Comparison of ENCODE assay signal across 7 cellular contexts in the genomic region with DNA sequence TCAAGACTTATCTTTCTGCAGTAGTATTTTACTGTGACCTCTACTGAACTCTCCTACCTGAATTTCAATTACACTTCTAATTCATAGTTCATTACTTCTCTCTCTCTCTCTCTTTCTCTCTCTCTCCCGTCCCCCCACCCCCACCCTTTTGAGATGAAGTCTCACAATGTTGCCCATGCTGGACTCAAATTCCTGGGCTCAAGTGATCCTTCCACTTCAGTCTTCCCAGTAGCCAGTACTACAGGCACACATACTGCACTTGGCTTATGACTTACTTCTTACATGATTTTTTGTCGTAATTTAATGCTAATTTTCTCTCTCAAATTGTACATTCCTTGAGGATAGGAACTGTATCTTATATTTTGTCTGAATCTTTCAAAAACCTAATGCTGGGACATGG.
"Had no signal": no experiment of that assay in that cellular context is flagged by ENCODE, and none has a peak within 500 bp of the region (broad histone marks: within the 10 kb centered on the region; RNA-seq: fewer than 3 reads in every experiment).

No MANE protein-coding gene starts in this region.

- ATAC-seq: HepG2, K562 had no signal

- H3K27ac Mint-ChIP-seq: IgD-negative memory B cell had no signal

- H3K36me3 Mint-ChIP-seq: IgD-negative memory B cell had no signal

- H3K4me3 Mint-ChIP-seq: IgD-negative memory B cell had no signal

- DNase-seq: IMR-90, KBM-7, KG1 had no signal

- H3K27ac ChIP-seq: HL-60 had no signal

- H3K4me3 ChIP-seq: K562 had no signal

- H3K9me3 Mint-ChIP-seq: IgD-negative memory B cell had no signal
